ENCODE assay signal across 1 cellular context in genomic region chr2:239401450-239402227, GRCh38.
TF ChIP-seq lines count a peak whose summit lies in the region.

No MANE protein-coding gene starts in this region.

TF ChIP-seq in HepG2, 621 proteins besides CTCF, POLR2A, EP300 and RAD21 (continued from another document and continues in another):
- TF ChIP-seq ZBTB49 (CRISPR knock-in tag; IDR thresholded peaks at IDR 0.05; ENCODE audit: borderline replicate concordance) = peak; percentile 88; the same call in 1 of the 2 replicates
- TF ChIP-seq YY1 (IDR thresholded peaks at IDR 0.05; ENCODE audit: insufficient read depth, insufficient replicate concordance, low read depth, low read length) = peak; percentile 100
- peak; percentile 94; the same call in 1 of the 2 replicates for TF ChIP-seq ZBTB39 (CRISPR knock-in tag; IDR thresholded peaks at IDR 0.05)
- peak; percentile 79; the same call in 1 of the 2 replicates for TF ChIP-seq JUND (CRISPR knock-in tag; IDR thresholded peaks at IDR 0.05)
- peak; percentile 72 for TF ChIP-seq PAXIP1 (CRISPR knock-in tag; conservative IDR thresholded peaks at IDR 0.05)
- TF ChIP-seq ZC3H4 (CRISPR knock-in tag; IDR thresholded peaks at IDR 0.05; ENCODE audit: borderline replicate concordance) = peak; percentile 93; the same call in 1 of the 2 replicates
- peak; percentile 97 for TF ChIP-seq HDAC1 (CRISPR knock-in tag; IDR thresholded peaks at IDR 0.05)
- TF ChIP-seq NBN (conservative IDR thresholded peaks at IDR 0.05) = no peak
- TF ChIP-seq ZNF782 (CRISPR knock-in tag; IDR thresholded peaks at IDR 0.05; ENCODE audit: borderline replicate concordance) = peak; percentile 99
- TF ChIP-seq CENPBD1 (CRISPR knock-in tag; IDR thresholded peaks at IDR 0.05; ENCODE audit: borderline replicate concordance, low read depth) = no peak; the same call in 1 of the 2 replicates
- TF ChIP-seq ZC3H13 (CRISPR knock-in tag; IDR thresholded peaks at IDR 0.05) = peak; percentile 99
- peak; percentile 99 for TF ChIP-seq NFKB2 (CRISPR knock-in tag; IDR thresholded peaks at IDR 0.05; ENCODE audit: borderline replicate concordance)
- TF ChIP-seq ZNF749 (CRISPR knock-in tag; IDR thresholded peaks at IDR 0.05; ENCODE audit: borderline replicate concordance) = peak; percentile 99
- peak; percentile 96 for TF ChIP-seq ARID2 (CRISPR knock-in tag; IDR thresholded peaks at IDR 0.05; ENCODE audit: borderline replicate concordance)
- TF ChIP-seq ZBTB46 (CRISPR knock-in tag; IDR thresholded peaks at IDR 0.05; ENCODE audit: borderline replicate concordance) = peak; percentile 93
- no peak for TF ChIP-seq ZNF282 (IDR thresholded peaks at IDR 0.05; ENCODE audit: partially characterized antibody)
- no peak for TF ChIP-seq MLLT10 (CRISPR knock-in tag; IDR thresholded peaks at IDR 0.05)
- TF ChIP-seq TBX2 (CRISPR knock-in tag; IDR thresholded peaks at IDR 0.05; ENCODE audit: borderline replicate concordance) = peak; percentile 96
- no peak for TF ChIP-seq ZMAT5 (CRISPR knock-in tag; IDR thresholded peaks at IDR 0.05; ENCODE audit: borderline replicate concordance, low read depth)
- peak; percentile 97 for TF ChIP-seq ZNF761 (CRISPR knock-in tag; conservative IDR thresholded peaks at IDR 0.05)
- TF ChIP-seq ZNF281 (CRISPR knock-in tag; IDR thresholded peaks at IDR 0.05; ENCODE audit: borderline replicate concordance) = peak; percentile 82
- peak; percentile 49; the same call in 1 of the 2 replicates for TF ChIP-seq SOX13 (IDR thresholded peaks at IDR 0.05)
- TF ChIP-seq SOX13 (CRISPR knock-in tag; conservative IDR thresholded peaks at IDR 0.05 in 1 of 2, IDR thresholded peaks at IDR 0.05 in 1 of 2) = peak in 1 of 2 experiments; percentile 57; a peak in 2 of 4 replicates
- TF ChIP-seq KLF11 (CRISPR knock-in tag; IDR thresholded peaks at IDR 0.05) = peak; percentile 84; the same call in 1 of the 2 replicates
- TF ChIP-seq ZNF12 (CRISPR knock-in tag; IDR thresholded peaks at IDR 0.05) = peak; percentile 84
- peak; percentile 100 for TF ChIP-seq DMAP1 (CRISPR knock-in tag; IDR thresholded peaks at IDR 0.05)
- peak; percentile 98 for TF ChIP-seq ZNF44 (CRISPR knock-in tag; IDR thresholded peaks at IDR 0.05)
- TF ChIP-seq TFDP2 (CRISPR knock-in tag; IDR thresholded peaks at IDR 0.05) = peak; percentile 98
- no peak; the same call in none of the 2 replicates for TF ChIP-seq MYNN (CRISPR knock-in tag; IDR thresholded peaks at IDR 0.05; ENCODE audit: low read depth)
- no peak; the same call in 1 of the 2 replicates for TF ChIP-seq KAT7 (CRISPR knock-in tag; IDR thresholded peaks at IDR 0.05; ENCODE audit: borderline replicate concordance)
- peak; percentile 93 for TF ChIP-seq CSRNP2 (CRISPR knock-in tag; conservative IDR thresholded peaks at IDR 0.05; ENCODE audit: low read depth)
- peak in 1 of 2 experiments; percentile 87; a peak in 2 of 4 replicates for TF ChIP-seq ATF4 (CRISPR knock-in tag; IDR thresholded peaks at IDR 0.05)
- TF ChIP-seq SAP130 (CRISPR knock-in tag; IDR thresholded peaks at IDR 0.05; ENCODE audit: low read depth) = peak; percentile 94
- TF ChIP-seq MNT (IDR thresholded peaks at IDR 0.05) = peak; percentile 43; the same call in 1 of the 2 replicates
- peak; percentile 82 for TF ChIP-seq HNRNPLL (IDR thresholded peaks at IDR 0.05; ENCODE audit: low read depth, low read length, poor library complexity, severe bottlenecking)
- peak; percentile 98 for TF ChIP-seq CHCHD3 (CRISPR knock-in tag; IDR thresholded peaks at IDR 0.05)
- TF ChIP-seq LCORL (IDR thresholded peaks at IDR 0.05) = peak; percentile 84
- TF ChIP-seq LCORL (CRISPR knock-in tag; IDR thresholded peaks at IDR 0.05) = peak; percentile 94
